In genomic region chr2:120132190-120132589, GRCh38 we compare ENCODE assay signal across 21 cellular contexts.
DNase-seq lines count a peak whose midpoint lies in the region; ATAC-seq and TF ChIP-seq lines count a peak whose summit lies in the region.
"Had no signal": no experiment of that assay in that cellular context is flagged by ENCODE, and none has a peak within 500 bp of the region (broad histone marks: within the 10 kb centered on the region; RNA-seq: fewer than 3 reads in every experiment).

No MANE protein-coding gene starts in this region.

- H3K4me1 ChIP-seq in endodermal cell (ENCODE audit: control insufficient read depth, insufficient read depth, low read length): no peaks in the 10 kb centered on the region

- H3K4me1 Mint-ChIP-seq in osteocyte (ENCODE audit: unreplicated experiment) (peaks cover 27% of the 10 kb centered on the region), endodermal cell (peaks cover 3% of the 10 kb centered on the region)
- H3K4me1 Mint-ChIP-seq: activated naive CD4-positive, alpha-beta T cell treated with anti-CD3 and anti-CD28 coated beads, Interleukin-2, amount 10 ng/mL, durations not matched to agents 7 days and 5 days; B cell; nephron had no signal

- no peak for ATAC-seq in Right ventricle myocardium superior (ENCODE audit: poor library complexity)
- ATAC-seq: PC-3 had no signal

- DNase-seq in EL: peak; percentile 54
- peak; percentile 77 for DNase-seq in fibroblast of pulmonary artery (ENCODE audit: low read depth)
- no peak for DNase-seq in osteocyte (ENCODE audit: extremely low spot score, unreplicated experiment)
- DNase-seq in NOMO-1 treated with DMSO at 0.1 percent for 48 hours (lab: John Stamatoyannopoulos, UW; ENCODE audit: unreplicated experiment): no peak
- DNase-seq in endodermal cell: no peak
- no peak for DNase-seq in stimulated activated naive CD4-positive, alpha-beta T cell (lab: John Stamatoyannopoulos, UW)
- no peak for DNase-seq in Right ventricle myocardium superior
- DNase-seq: activated CD4-positive, alpha-beta T cell treated with anti-CD3 and anti-CD28 coated beads, Interleukin-2, amount 50 U/mL, for 1 hour; activated naive CD4-positive, alpha-beta T cell treated with anti-CD3 and anti-CD28 coated beads, Interleukin-2, amount 10 ng/mL, durations not matched to agents 7 days and 5 days; effector memory CD4-positive, alpha-beta T cell; H9; mammary epithelial cell; MG63; NCI-H1930; NCI-H526; PC-3; retina had no signal

- H3K36me3 ChIP-seq in endodermal cell (ENCODE audit: control insufficient read depth, insufficient read depth, low read length): peaks cover 84% of the 10 kb centered on the region
- H3K36me3 ChIP-seq: MG63 had no signal

- peaks cover 31% of the 10 kb centered on the region for H3K9me3 ChIP-seq in endodermal cell (ENCODE audit: control insufficient read depth, low read length)
- H3K9me3 ChIP-seq: MG63 had no signal

- H3K36me3 Mint-ChIP-seq in osteocyte (ENCODE audit: unreplicated experiment): peaks cover 30% of the 10 kb centered on the region
- H3K36me3 Mint-ChIP-seq in endodermal cell (ENCODE audit: low read depth): peaks cover 48% of the 10 kb centered on the region

- H3K27ac Mint-ChIP-seq in osteocyte (ENCODE audit: unreplicated experiment) (peak overlapping the region; percentile 48), endodermal cell (no peak overlapping the region)
- H3K27ac Mint-ChIP-seq: activated naive CD4-positive, alpha-beta T cell treated with anti-CD3 and anti-CD28 coated beads, Interleukin-2, amount 10 ng/mL, durations not matched to agents 7 days and 5 days; B cell; H9 had no signal

- TF ChIP-seq CTCF in WI38 (IDR thresholded peaks at IDR 0.05; ENCODE audit: low read depth, low read length) (no peak), fibroblast of pulmonary artery (IDR thresholded peaks at IDR 0.05; ENCODE audit: low read length, missing control alignments) (no peak), osteocyte (IDR thresholded peaks at IDR 0.05) (no peak), endodermal cell (conservative IDR thresholded peaks at IDR 0.05) (no peak)

- no peak overlapping the region for H3K27ac ChIP-seq in endodermal cell (ENCODE audit: low read depth, low read length)
- H3K27ac ChIP-seq: cardiac muscle cell had no signal

- H3K9me3 Mint-ChIP-seq in osteocyte (ENCODE audit: unreplicated experiment): peaks cover 10% of the 10 kb centered on the region
- peaks cover 13% of the 10 kb centered on the region for H3K9me3 Mint-ChIP-seq in endodermal cell

- H3K9ac ChIP-seq in endodermal cell (ENCODE audit: extremely low read depth, low read length, poor library complexity, severe bottlenecking): no peak overlapping the region

- H3K27me3 ChIP-seq in endodermal cell (ENCODE audit: control insufficient read depth, insufficient read depth, low read length, poor library complexity, severe bottlenecking): no peaks in the 10 kb centered on the region
- H3K27me3 ChIP-seq: cardiac muscle cell, MG63 had no signal

- peak overlapping the region; percentile 5; the same call in 1 of the 2 replicates for H3K4me3 ChIP-seq in WI38 (ENCODE audit: low read depth, low read length)
- H3K4me3 ChIP-seq in fibroblast of pulmonary artery (replicated peaks; ENCODE audit: low read depth, low read length): peak overlapping the region; percentile 23
- H3K4me3 ChIP-seq in endodermal cell (ENCODE audit: low read length): no peak overlapping the region
- H3K4me3 ChIP-seq: cardiac muscle cell, MG63 had no signal

- WGBS in endodermal cell (ENCODE audit: insufficient coverage in 1 of 2, insufficient read length in 1 of 2), 2 experiments: 88 to 95% methylated on average over 2 to 5 of the region's 5 CpGs

- intact Hi-C loops in Right ventricle myocardium superior (cut with DNase I): no loop called here

- peak overlapping the region; percentile 23 for H3K4me3 Mint-ChIP-seq in osteocyte (ENCODE audit: unreplicated experiment)
- no peak overlapping the region for H3K4me3 Mint-ChIP-seq in endodermal cell
- H3K4me3 Mint-ChIP-seq: activated naive CD4-positive, alpha-beta T cell treated with anti-CD3 and anti-CD28 coated beads, Interleukin-2, amount 10 ng/mL, durations not matched to agents 7 days and 5 days; B cell; H9; nephron had no signal

- no peaks in the 10 kb centered on the region for H3K27me3 Mint-ChIP-seq in osteocyte (ENCODE audit: unreplicated experiment)
- no peaks in the 10 kb centered on the region for H3K27me3 Mint-ChIP-seq in endodermal cell (ENCODE audit: insufficient read depth)
- H3K27me3 Mint-ChIP-seq: activated naive CD4-positive, alpha-beta T cell treated with anti-CD3 and anti-CD28 coated beads, Interleukin-2, amount 10 ng/mL, durations not matched to agents 7 days and 5 days; B cell had no signal

Comparison
In these comparisons a context has a peak if more than half of its experiments do, and no peak if none do; other contexts are left out.
1. DNase-seq: peak in EL (single experiment) and fibroblast of pulmonary artery (single experiment); none in osteocyte (single experiment), NOMO-1 treated with DMSO at 0.1 percent for 48 hours (single experiment), endodermal cell (single experiment), stimulated activated naive CD4-positive, alpha-beta T cell (0 of 6) and Right ventricle myocardium superior (single experiment).